Comparison of ENCODE assay signal across 26 cellular contexts in the genomic region with DNA sequence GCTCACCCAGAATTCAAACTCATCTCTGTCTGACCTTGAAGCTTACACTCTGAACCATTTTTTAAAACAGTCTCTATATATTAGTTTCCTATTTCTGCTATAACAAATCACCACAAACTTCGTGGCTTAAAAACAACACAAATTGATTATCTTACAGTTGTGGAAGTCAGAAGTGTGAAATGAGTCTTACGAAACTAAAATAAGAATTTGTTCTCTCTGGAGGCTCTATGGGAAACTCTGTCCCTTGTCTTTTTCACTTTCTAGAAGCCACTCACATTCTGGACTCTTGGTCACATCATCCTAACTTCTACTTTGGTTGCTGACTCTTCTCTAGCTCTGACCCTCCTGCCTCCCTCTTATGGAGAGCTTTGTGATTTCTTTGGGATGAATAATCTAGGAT.
"Had no signal": no experiment of that assay in that cellular context is flagged by ENCODE, and none has a peak within 500 bp of the region (broad histone marks: within the 10 kb centered on the region; RNA-seq: fewer than 3 reads in every experiment).

No MANE protein-coding gene starts in this region.

- H3K4me3 ChIP-seq: body of pancreas, coronary artery had no signal

- DNase-seq: activated CD4-positive, alpha-beta T cell treated with anti-CD3 and anti-CD28 coated beads for 48 hours; activated CD4-positive, alpha-beta T cell treated with anti-CD3 and anti-CD28 coated beads, Interleukin-2, amount 50 U/mL, for 4 hours; activated CD4-positive, CD25-positive, alpha-beta regulatory T cell treated with anti-CD3 and anti-CD28 coated beads, Interleukin-2, amount 50 U/mL, for 72 hours; activated CD8-positive, alpha-beta memory T cell treated with anti-CD3 and anti-CD28 coated beads, Interleukin-2, amount 50 U/mL, for 48 hours; activated CD8-positive, alpha-beta T cell treated with anti-CD3 and anti-CD28 coated beads, Interleukin-2, amount 10 ng/mL, durations not matched to agents 7 days and 5 days; activated naive CD4-positive, alpha-beta T cell treated with anti-CD3 and anti-CD28 coated beads, Interleukin-2, amount 50 U/mL, for 16 hours; activated naive CD8-positive, alpha-beta T cell treated with anti-CD3 and anti-CD28 coated beads, Interleukin-2, amount 10 ng/mL, durations not matched to agents 7 days and 5 days; activated T-cell treated with anti-CD3 and anti-CD28 coated beads, Interleukin-2, amount 50 U/mL, for 1 hour; aorta; body of pancreas; central memory CD4-positive, alpha-beta T cell; NCI-H1092; NCI-H1417; NCI-H1930; NCI-H2107; NCI-H2171 treated with DMSO at 0.1 percent for 48 hours; NCI-H345; NCI-H510A; NCI-H526 treated with DMSO at 0.1 percent for 48 hours; PC-3; SHP77 had no signal

- H3K9me3 ChIP-seq: body of pancreas had no signal

- H3K27me3 ChIP-seq: body of pancreas had no signal

- H3K9me3 Mint-ChIP-seq: activated naive CD8-positive, alpha-beta T cell treated with anti-CD3 and anti-CD28 coated beads, Interleukin-2, amount 10 ng/mL, durations not matched to agents 7 days and 5 days; T-helper 1 cell treated with Interleukin-12 subunit alpha and Interleukin-12 subunit beta and Interleukin-4 antibody, amounts not matched to agents 30 μg/mL and 1 μg/mL, for 36 hours; WTC11 had no signal

- FAIRE-seq: bronchial epithelial cell, RCC 7860 had no signal

- H3K27ac ChIP-seq: body of pancreas, coronary artery had no signal

- H3K4me1 Mint-ChIP-seq: activated naive CD8-positive, alpha-beta T cell treated with anti-CD3 and anti-CD28 coated beads, Interleukin-2, amount 10 ng/mL, durations not matched to agents 7 days and 5 days had no signal

- H3K36me3 Mint-ChIP-seq: activated naive CD8-positive, alpha-beta T cell treated with anti-CD3 and anti-CD28 coated beads, Interleukin-2, amount 10 ng/mL, durations not matched to agents 7 days and 5 days; WTC11 had no signal

- ATAC-seq: activated CD8-positive, alpha-beta T cell treated with anti-CD3 and anti-CD28 coated beads, Interleukin-2, amount 10 ng/mL, durations not matched to agents 7 days and 5 days; body of pancreas; PC-3; WTC11 had no signal

- H3K27ac Mint-ChIP-seq: activated CD8-positive, alpha-beta T cell treated with anti-CD3 and anti-CD28 coated beads, Interleukin-2, amount 10 ng/mL, durations not matched to agents 7 days and 5 days; activated naive CD8-positive, alpha-beta T cell treated with anti-CD3 and anti-CD28 coated beads, Interleukin-2, amount 10 ng/mL, durations not matched to agents 7 days and 5 days; T-helper 1 cell treated with Interleukin-12 subunit alpha and Interleukin-12 subunit beta and Interleukin-4 antibody, amounts not matched to agents 30 μg/mL and 1 μg/mL, for 36 hours; WTC11 had no signal

- H3K4me3 Mint-ChIP-seq: activated CD8-positive, alpha-beta T cell treated with anti-CD3 and anti-CD28 coated beads, Interleukin-2, amount 10 ng/mL, durations not matched to agents 7 days and 5 days; activated naive CD8-positive, alpha-beta T cell treated with anti-CD3 and anti-CD28 coated beads, Interleukin-2, amount 10 ng/mL, durations not matched to agents 7 days and 5 days; T-helper 1 cell treated with Interleukin-12 subunit alpha and Interleukin-12 subunit beta and Interleukin-4 antibody, amounts not matched to agents 30 μg/mL and 1 μg/mL, for 36 hours; WTC11 had no signal
